In genomic region chr9:131776473-131776872, GRCh38 we compare ENCODE assay signal across 1 cellular context.
TF ChIP-seq lines count a peak whose summit lies in the region.

No MANE protein-coding gene starts in this region.

TF ChIP-seq in HepG2, 621 proteins besides CTCF, POLR2A, EP300 and RAD21 (continued from another document and continues in another):
- TF ChIP-seq, protein P1, sequence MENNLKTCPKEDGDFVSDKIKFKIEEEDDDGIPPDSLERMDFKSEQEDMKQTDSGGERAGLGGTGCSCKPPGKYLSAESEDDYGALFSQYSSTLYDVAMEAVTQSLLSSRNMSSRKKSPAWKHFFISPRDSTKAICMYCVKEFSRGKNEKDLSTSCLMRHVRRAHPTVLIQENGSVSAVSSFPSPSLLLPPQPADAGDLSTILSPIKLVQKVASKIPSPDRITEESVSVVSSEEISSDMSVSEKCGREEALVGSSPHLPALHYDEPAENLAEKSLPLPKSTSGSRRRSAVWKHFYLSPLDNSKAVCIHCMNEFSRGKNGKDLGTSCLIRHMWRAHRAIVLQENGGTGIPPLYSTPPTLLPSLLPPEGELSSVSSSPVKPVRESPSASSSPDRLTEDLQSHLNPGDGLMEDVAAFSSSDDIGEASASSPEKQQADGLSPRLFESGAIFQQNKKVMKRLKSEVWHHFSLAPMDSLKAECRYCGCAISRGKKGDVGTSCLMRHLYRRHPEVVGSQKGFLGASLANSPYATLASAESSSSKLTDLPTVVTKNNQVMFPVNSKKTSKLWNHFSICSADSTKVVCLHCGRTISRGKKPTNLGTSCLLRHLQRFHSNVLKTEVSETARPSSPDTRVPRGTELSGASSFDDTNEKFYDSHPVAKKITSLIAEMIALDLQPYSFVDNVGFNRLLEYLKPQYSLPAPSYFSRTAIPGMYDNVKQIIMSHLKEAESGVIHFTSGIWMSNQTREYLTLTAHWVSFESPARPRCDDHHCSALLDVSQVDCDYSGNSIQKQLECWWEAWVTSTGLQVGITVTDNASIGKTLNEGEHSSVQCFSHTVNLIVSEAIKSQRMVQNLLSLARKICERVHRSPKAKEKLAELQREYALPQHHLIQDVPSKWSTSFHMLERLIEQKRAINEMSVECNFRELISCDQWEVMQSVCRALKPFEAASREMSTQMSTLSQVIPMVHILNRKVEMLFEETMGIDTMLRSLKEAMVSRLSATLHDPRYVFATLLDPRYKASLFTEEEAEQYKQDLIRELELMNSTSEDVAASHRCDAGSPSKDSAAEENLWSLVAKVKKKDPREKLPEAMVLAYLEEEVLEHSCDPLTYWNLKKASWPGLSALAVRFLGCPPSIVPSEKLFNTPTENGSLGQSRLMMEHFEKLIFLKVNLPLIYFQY (CRISPR knock-in tag; IDR thresholded peaks at IDR 0.05; ENCODE audit: borderline replicate concordance) = no peak
- no peak for TF ChIP-seq NFE2 (CRISPR knock-in tag; IDR thresholded peaks at IDR 0.05)
- TF ChIP-seq, protein P2, sequence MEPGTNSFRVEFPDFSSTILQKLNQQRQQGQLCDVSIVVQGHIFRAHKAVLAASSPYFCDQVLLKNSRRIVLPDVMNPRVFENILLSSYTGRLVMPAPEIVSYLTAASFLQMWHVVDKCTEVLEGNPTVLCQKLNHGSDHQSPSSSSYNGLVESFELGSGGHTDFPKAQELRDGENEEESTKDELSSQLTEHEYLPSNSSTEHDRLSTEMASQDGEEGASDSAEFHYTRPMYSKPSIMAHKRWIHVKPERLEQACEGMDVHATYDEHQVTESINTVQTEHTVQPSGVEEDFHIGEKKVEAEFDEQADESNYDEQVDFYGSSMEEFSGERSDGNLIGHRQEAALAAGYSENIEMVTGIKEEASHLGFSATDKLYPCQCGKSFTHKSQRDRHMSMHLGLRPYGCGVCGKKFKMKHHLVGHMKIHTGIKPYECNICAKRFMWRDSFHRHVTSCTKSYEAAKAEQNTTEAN (CRISPR knock-in tag; conservative IDR thresholded peaks at IDR 0.05) = 0 out of 2 replicates have a peak, but pooled peaks have one; percentile 52
- no peak for TF ChIP-seq RBFOX2 (IDR thresholded peaks at IDR 0.05; ENCODE audit: low read depth, low read length)
- TF ChIP-seq SMAD9 (CRISPR knock-in tag; IDR thresholded peaks at IDR 0.05) = no peak
- no peak for TF ChIP-seq ZNF142 (CRISPR knock-in tag; IDR thresholded peaks at IDR 0.05)
- TF ChIP-seq, protein P3, sequence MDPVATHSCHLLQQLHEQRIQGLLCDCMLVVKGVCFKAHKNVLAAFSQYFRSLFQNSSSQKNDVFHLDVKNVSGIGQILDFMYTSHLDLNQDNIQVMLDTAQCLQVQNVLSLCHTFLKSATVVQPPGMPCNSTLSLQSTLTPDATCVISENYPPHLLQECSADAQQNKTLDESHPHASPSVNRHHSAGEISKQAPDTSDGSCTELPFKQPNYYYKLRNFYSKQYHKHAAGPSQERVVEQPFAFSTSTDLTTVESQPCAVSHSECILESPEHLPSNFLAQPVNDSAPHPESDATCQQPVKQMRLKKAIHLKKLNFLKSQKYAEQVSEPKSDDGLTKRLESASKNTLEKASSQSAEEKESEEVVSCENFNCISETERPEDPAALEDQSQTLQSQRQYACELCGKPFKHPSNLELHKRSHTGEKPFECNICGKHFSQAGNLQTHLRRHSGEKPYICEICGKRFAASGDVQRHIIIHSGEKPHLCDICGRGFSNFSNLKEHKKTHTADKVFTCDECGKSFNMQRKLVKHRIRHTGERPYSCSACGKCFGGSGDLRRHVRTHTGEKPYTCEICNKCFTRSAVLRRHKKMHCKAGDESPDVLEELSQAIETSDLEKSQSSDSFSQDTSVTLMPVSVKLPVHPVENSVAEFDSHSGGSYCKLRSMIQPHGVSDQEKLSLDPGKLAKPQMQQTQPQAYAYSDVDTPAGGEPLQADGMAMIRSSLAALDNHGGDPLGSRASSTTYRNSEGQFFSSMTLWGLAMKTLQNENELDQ (CRISPR knock-in tag; IDR thresholded peaks at IDR 0.05; ENCODE audit: borderline replicate concordance) = no peak
- TF ChIP-seq RXRA (CRISPR knock-in tag; IDR thresholded peaks at IDR 0.05) = no peak
- TF ChIP-seq BRCA1 (CRISPR knock-in tag; IDR thresholded peaks at IDR 0.05) = no peak
- 0 out of 2 replicates have a peak, but pooled peaks have one; percentile 40 for TF ChIP-seq ZFP37 (CRISPR knock-in tag; IDR thresholded peaks at IDR 0.05; ENCODE audit: borderline replicate concordance)
- 0 out of 2 replicates have a peak, but pooled peaks have one; percentile 34 for TF ChIP-seq ZNF792 (CRISPR knock-in tag; IDR thresholded peaks at IDR 0.05)
- TF ChIP-seq ZBTB1 (CRISPR knock-in tag; IDR thresholded peaks at IDR 0.05; ENCODE audit: borderline replicate concordance) = no peak
- no peak for TF ChIP-seq GTF3A (CRISPR knock-in tag; conservative IDR thresholded peaks at IDR 0.05)
- peak; percentile 45; the same call in 1 of the 2 replicates for TF ChIP-seq NFAT5 (CRISPR knock-in tag; IDR thresholded peaks at IDR 0.05)
- no peak for TF ChIP-seq ZNF274 (CRISPR knock-in tag; IDR thresholded peaks at IDR 0.05)
- TF ChIP-seq FOXP4 (CRISPR knock-in tag; IDR thresholded peaks at IDR 0.05) = no peak
- TF ChIP-seq SAP130 (CRISPR knock-in tag; IDR thresholded peaks at IDR 0.05; ENCODE audit: low read depth) = 0 out of 2 replicates have a peak, but pooled peaks have one; percentile 13
- TF ChIP-seq ZNF749 (CRISPR knock-in tag; IDR thresholded peaks at IDR 0.05; ENCODE audit: borderline replicate concordance) = no peak
- no peak for TF ChIP-seq PHF5A (CRISPR knock-in tag; IDR thresholded peaks at IDR 0.05; ENCODE audit: low read depth, unreplicated experiment)
- TF ChIP-seq ZFP91 (CRISPR knock-in tag; IDR thresholded peaks at IDR 0.05; ENCODE audit: borderline replicate concordance) = no peak
- peak; percentile 89 to 96 for TF ChIP-seq REST (IDR thresholded peaks at IDR 0.05; ENCODE audit: borderline replicate concordance in 1 of 2, low read depth in 1 of 2, low read length in 2 of 2)
- no peak for TF ChIP-seq SRSF9 (IDR thresholded peaks at IDR 0.05; ENCODE audit: borderline replicate concordance, insufficient read depth, low read depth, low read length, poor library complexity, severe bottlenecking)
- TF ChIP-seq SOX6 (IDR thresholded peaks at IDR 0.05) = no peak
- TF ChIP-seq SOX6 (CRISPR knock-in tag; IDR thresholded peaks at IDR 0.05) = no peak
